ENCODE assay signal across 17 cellular contexts in genomic region chr20:9506964-9507369, GRCh38. TPM values are rescaled to one million over a fixed set of nuclear protein-coding genes. Genes with fewer than 3 reads are reported as not detected.
DNase-seq lines count a peak whose midpoint lies in the region; ATAC-seq and TF ChIP-seq lines count a peak whose summit lies in the region.
"Had no signal": no experiment of that assay in that cellular context is flagged by ENCODE, and none has a peak within 500 bp of the region (broad histone marks: within the 10 kb centered on the region; RNA-seq: fewer than 3 reads in every experiment).

No MANE protein-coding gene starts in this region.

- DNase-seq in heart right ventricle (peak in 1 of 2 donors; percentile 22), Right ventricle myocardium inferior (ENCODE audit: missing footprints) (no peak), coronary artery (ENCODE audit: low spot score) (no peak), left kidney (ENCODE audit: low read depth, low spot score) (peak; percentile 79), thoracic aorta (ENCODE audit: low spot score) (no peak), kidney glomerular epithelial cell (lab: John Stamatoyannopoulos, UW) (no peak), DMS114 treated with DMSO at 0.1 percent for 48 hours (lab: John Stamatoyannopoulos, UW; ENCODE audit: unreplicated experiment) (no peak)
- DNase-seq: activated effector memory CD4-positive, alpha-beta T cell treated with anti-CD3 and anti-CD28 coated beads, Interleukin-2, amount 50 U/mL, for 16 hours; Karpas-422; NCI-H1694 treated with DMSO at 0.1 percent for 48 hours; NCI-H524; PC-3; sigmoid colon had no signal

- WGBS in heart right ventricle, 2 donors, result 2 to 4% methylated on average over 31 of the region's 31 CpGs

- peaks cover 5 to 29% (median 11%) of the 10 kb centered on the region in 9 donors for H3K4me1 ChIP-seq in heart right ventricle
- H3K4me1 ChIP-seq in thoracic aorta (ENCODE audit: control insufficient read depth in 1 of 2, low read depth in 2 of 2), result peaks cover 0 to 12% of the 10 kb centered on the region in 2 donors

- H3K27me3 ChIP-seq in heart right ventricle (peaks cover 18 to 74% (median 72%) of the 10 kb centered on the region in 7 donors), thoracic aorta (replicated peaks; ENCODE audit: insufficient read depth) (no peaks in the 10 kb centered on the region)

- no peak for TF ChIP-seq CTCF in heart right ventricle (IDR thresholded peaks at IDR 0.05)
- no peak for TF ChIP-seq CTCF in coronary artery (IDR thresholded peaks at IDR 0.05)
- no peak for TF ChIP-seq CTCF in thoracic aorta (IDR thresholded peaks at IDR 0.05)

- H3K9me3 ChIP-seq in heart right ventricle (no peaks in the 10 kb centered on the region), thoracic aorta (no peaks in the 10 kb centered on the region)
- H3K9me3 ChIP-seq: sigmoid colon had no signal

- H3K4me3 ChIP-seq in heart right ventricle (peak overlapping the region in 8 of 10 donors; percentile 12 to 33 (median 26)), coronary artery (peak overlapping the region; percentile 32), thoracic aorta (peak overlapping the region; percentile 39)
- H3K4me3 ChIP-seq: sigmoid colon had no signal

- H3K36me3 ChIP-seq in heart right ventricle (no peaks in the 10 kb centered on the region), thoracic aorta (no peaks in the 10 kb centered on the region)
- H3K36me3 ChIP-seq: sigmoid colon had no signal

- ATAC-seq in heart right ventricle, result peak in 3 of 8 donors; percentile 20 to 42 (median 38)
- ATAC-seq in Right ventricle myocardium inferior, result no peak
- ATAC-seq in thoracic aorta (ENCODE audit: insufficient number of reproducible peaks, low FRiP score, low read depth), result no peak
- no peak for ATAC-seq in GM18868 (IDR thresholded peaks at IDR 0.05; ENCODE audit: unreplicated experiment)
- ATAC-seq: natural killer cell treated with Interleukin-12 subunit alpha and Interleukin-12 subunit beta and Interleukin-15 and Interleukin-18, amount 100 ng/mL, for 72 hours; PC-3 had no signal

- intact Hi-C loops in heart right ventricle (cut with DNase I), result no loop called here
- intact Hi-C loops in Right ventricle myocardium inferior (cut with DNase I), result no loop called here

- H3K27ac ChIP-seq in heart right ventricle (no peak overlapping the region), coronary artery (no peak overlapping the region), thoracic aorta (no peak overlapping the region)
- H3K27ac ChIP-seq: sigmoid colon had no signal

RNA-seq across cellular contexts. Expression of gene LAMP5, which starts 7.4 kb away (rescaled TPM):
- total RNA-seq in heart right ventricle (under 1 TPM in 4 of 10 donors, not detected in 6; 0.10 to 0.16 (median 0.12) TPM), Right ventricle myocardium inferior (not detected), thoracic aorta (not detected)
- polyA plus RNA-seq in heart right ventricle, result under 1 TPM in 1 of 2 donors, not detected in 1; 0.04 TPM
- total RNA-seq: bronchial epithelial cell; natural killer cell treated with Interleukin-12 subunit alpha and Interleukin-12 subunit beta and Interleukin-15 and Interleukin-18, amount 100 ng/mL, for 72 hours; PC-3 had no signal
- polyA plus RNA-seq: liver had no signal
